Comparison of ENCODE assay signal across 30 cellular contexts in the genomic region with DNA sequence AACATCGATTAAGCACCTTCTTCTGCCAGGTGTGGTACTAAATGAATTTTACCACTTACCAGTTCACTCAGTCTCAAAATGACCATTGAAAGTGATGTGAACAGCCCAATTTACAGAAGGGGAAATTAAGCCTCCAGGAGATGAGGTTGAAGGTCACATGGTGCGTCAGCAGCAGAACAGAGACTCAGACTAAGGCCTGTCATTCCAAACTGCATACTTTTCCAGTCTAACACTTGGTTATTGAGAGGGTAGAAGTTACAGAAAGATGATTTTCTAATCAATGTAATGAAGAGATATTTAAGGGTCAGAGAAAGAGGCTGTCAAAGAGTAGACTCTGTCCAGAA.
A peak's percentile ranks its signal among the peaks of the same experiment; 100 is the strongest.
DNase-seq lines count a peak whose midpoint lies in the region; ATAC-seq and TF ChIP-seq lines count a peak whose summit lies in the region.
"Had no signal": no experiment of that assay in that cellular context is flagged by ENCODE, and none has a peak within 500 bp of the region (broad histone marks: within the 10 kb centered on the region; RNA-seq: fewer than 3 reads in every experiment).

No MANE protein-coding gene starts in this region.

- H3K9me3 ChIP-seq in right atrium auricular region, result no peaks in the 10 kb centered on the region
- H3K9me3 ChIP-seq in skeletal muscle tissue (ENCODE audit: control insufficient read depth in 3 of 3, low read length in 3 of 3), result no peaks in the 10 kb centered on the region
- H3K9me3 ChIP-seq: body of pancreas, MG63, tibial nerve had no signal

- H3K4me3 ChIP-seq in right atrium auricular region (no peak overlapping the region), skeletal muscle tissue (ENCODE audit: low read length in 3 of 3) (peak overlapping the region; percentile 4 to 42 (median 34))
- H3K4me3 ChIP-seq: body of pancreas, GM23248, K562, MG63, tibial nerve had no signal

- peak overlapping the region; percentile 39 to 63 (median 58) for H3K9ac ChIP-seq in skeletal muscle tissue (ENCODE audit: low read depth in 1 of 3, low read length in 3 of 3)
- H3K9ac ChIP-seq: GM23248 had no signal

- ATAC-seq in left cardiac atrium, result no peak
- ATAC-seq: body of pancreas; K562; naive thymus-derived CD4-positive, alpha-beta T cell; stimulated activated naive B cell treated with anti-CD40 and anti-IgM and Interleukin-4, amounts not matched to agents 10 μg/mL and 1 μg/mL and 100 μg/mL, for 72 hours had no signal

- H3K4me1 ChIP-seq in right atrium auricular region (peaks cover 0 to 50% of the 10 kb centered on the region in 2 donors), skeletal muscle tissue (ENCODE audit: control insufficient read depth in 3 of 3, insufficient read depth in 3 of 3, low read length in 3 of 3) (peaks cover 38 to 53% (median 46%) of the 10 kb centered on the region in 3 donors)
- H3K4me1 ChIP-seq: body of pancreas had no signal

- no peaks in the 10 kb centered on the region for H3K27me3 ChIP-seq in right atrium auricular region
- H3K27me3 ChIP-seq in layer of hippocampus (ENCODE audit: control insufficient read depth, insufficient read depth, low read length), result no peaks in the 10 kb centered on the region
- no peaks in the 10 kb centered on the region for H3K27me3 ChIP-seq in skeletal muscle tissue (ENCODE audit: control insufficient read depth in 3 of 3, insufficient read depth in 3 of 3, low read length in 3 of 3)
- H3K27me3 ChIP-seq: body of pancreas, MG63, tibial nerve had no signal

- no peak for DNase-seq in right atrium auricular region (ENCODE audit: low spot score)
- no peak for DNase-seq in left cardiac atrium
- DNase-seq in HT-29 (ENCODE audit: low spot score), result no peak
- DNase-seq in DMS53 (lab: John Stamatoyannopoulos, UW), result no peak
- DNase-seq in NK-92 treated with Interleukin-12 subunit alpha and Interleukin-12 subunit beta, amount 100 ng/mL, for 24 hours (lab: John Stamatoyannopoulos, UW), result no peak
- DNase-seq in NOMO-1 (lab: John Stamatoyannopoulos, UW; ENCODE audit: unreplicated experiment in 2 of 2), result no peak
- DNase-seq: activated CD4-positive, alpha-beta T cell treated with anti-CD3 and anti-CD28 coated beads, Interleukin-2, amount 50 U/mL, for 48 hours; activated CD4-positive, CD25-positive, alpha-beta regulatory T cell; activated CD8-positive, alpha-beta memory T cell treated with anti-CD3 and anti-CD28 coated beads, Interleukin-2, amount 50 U/mL, for 48 hours; activated naive CD8-positive, alpha-beta T cell treated with anti-CD3 and anti-CD28 coated beads, Interleukin-2, amount 10 ng/mL, durations not matched to agents 7 days and 5 days; cortex of kidney; DMS79; GF-D8; GM23248; kidney glomerular epithelial cell; naive thymus-derived CD4-positive, alpha-beta T cell; NCI-H2081 treated with DMSO at 0.1 percent for 48 hours; NCI-H774; occipital lobe; OCI-M1; SHP77; stimulated activated CD4-positive, alpha-beta T cell treated with anti-CD3 and anti-CD28 coated beads, Interleukin-12 subunit alpha, Interleukin-12 subunit beta, amount 100 ng/mL, for 4 hours; stimulated activated CD4-positive, alpha-beta T cell treated with anti-CD3 and anti-CD28 coated beads, Interleukin-4, amount 100 ng/mL, for 24 hours; stimulated activated naive B cell treated with anti-CD40 and anti-IgM and Interleukin-4, amounts not matched to agents 10 μg/mL and 1 μg/mL and 100 μg/mL, for 72 hours had no signal

- H3K36me3 ChIP-seq in right atrium auricular region, result no peaks in the 10 kb centered on the region
- no peaks in the 10 kb centered on the region for H3K36me3 ChIP-seq in skeletal muscle tissue (ENCODE audit: control insufficient read depth in 3 of 3, insufficient read depth in 3 of 3, low read length in 3 of 3)

- TF ChIP-seq CTCF in right atrium auricular region (IDR thresholded peaks at IDR 0.05), result no peak

- H3K27ac ChIP-seq in right atrium auricular region (peak overlapping the region; percentile 81 to 88), layer of hippocampus (ENCODE audit: low read depth, low read length) (peak overlapping the region; percentile 47), skeletal muscle tissue (ENCODE audit: low read depth, low read length) (peak overlapping the region; percentile 88)
- H3K27ac ChIP-seq: body of pancreas, GM23248 had no signal

- intact Hi-C loops in left cardiac atrium (cut with DNase I), result loop anchor here in 1 of 2 donors (2.0 kb wide), 1 partner anchor 74 kb away; no protein-coding TSS in a partner anchor

Comparison
In these comparisons a context has a peak if more than half of its experiments do, and no peak if none do; other contexts are left out.
1. H3K4me3 ChIP-seq: peak in skeletal muscle tissue (3 of 3); none in right atrium auricular region (0 of 2).
2. Peak in every context shown above with its lines, with median percentiles within 50 percentile points of each other: H3K27ac ChIP-seq.